ENCODE assay signal across 23 cellular contexts in the genomic region with DNA sequence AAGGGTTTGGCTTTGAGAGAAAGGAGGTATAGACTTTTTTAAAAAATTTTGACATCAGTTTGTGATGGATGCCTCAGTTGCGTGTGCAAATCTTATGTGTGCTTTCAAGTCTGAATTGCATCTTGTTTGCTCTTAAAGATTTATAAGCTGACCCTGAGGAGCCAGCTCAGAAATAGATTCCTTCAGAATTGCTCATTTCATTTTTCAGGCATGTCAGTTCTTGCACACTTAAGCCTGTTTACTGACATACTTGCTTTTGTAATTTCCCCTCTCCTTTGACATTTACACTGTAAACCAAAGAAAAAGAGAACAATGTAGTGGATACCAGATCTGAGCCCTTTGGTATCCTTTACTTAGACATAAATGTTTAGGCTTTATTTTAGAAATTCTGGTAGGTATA.
A peak's percentile ranks its signal among the peaks of the same experiment; 100 is the strongest.
DNase-seq lines count a peak whose midpoint lies in the region; ATAC-seq, FAIRE-seq and TF ChIP-seq lines count a peak whose summit lies in the region.
"Had no signal": no experiment of that assay in that cellular context is flagged by ENCODE, and none has a peak within 500 bp of the region (broad histone marks: within the 10 kb centered on the region; RNA-seq: fewer than 3 reads in every experiment).

No MANE protein-coding gene starts in this region.

- H3K4me3 Mint-ChIP-seq in activated CD8-positive, alpha-beta memory T cell treated with anti-CD3 and anti-CD28 coated beads, Interleukin-2, amount 10 ng/mL, durations not matched to agents 7 days and 5 days = no peak overlapping the region
- H3K4me3 Mint-ChIP-seq: CD8-positive, alpha-beta memory T cell; stimulated activated naive B cell treated with anti-CD40 and anti-IgM and Interleukin-4, amounts not matched to agents 10 μg/mL and 1 μg/mL and 100 μg/mL, for 72 hours had no signal

- no peak overlapping the region for H3K4me3 ChIP-seq in AG10803 (ENCODE audit: low read length)
- no peak overlapping the region for H3K4me3 ChIP-seq in choroid plexus epithelial cell (ENCODE audit: low read depth, low read length)
- H3K4me3 ChIP-seq: cardiac muscle cell had no signal

- ATAC-seq in activated CD8-positive, alpha-beta memory T cell treated with anti-CD3 and anti-CD28 coated beads, Interleukin-2, amount 10 ng/mL, durations not matched to agents 7 days and 5 days = no peak
- ATAC-seq in HG02759 (IDR thresholded peaks at IDR 0.05; ENCODE audit: unreplicated experiment) = no peak
- ATAC-seq: left cardiac atrium had no signal

- peaks cover 33% of the 10 kb centered on the region for H3K27me3 Mint-ChIP-seq in activated CD8-positive, alpha-beta memory T cell treated with anti-CD3 and anti-CD28 coated beads, Interleukin-2, amount 10 ng/mL, durations not matched to agents 7 days and 5 days

- H3K27ac Mint-ChIP-seq in activated CD8-positive, alpha-beta memory T cell treated with anti-CD3 and anti-CD28 coated beads, Interleukin-2, amount 10 ng/mL, durations not matched to agents 7 days and 5 days = no peak overlapping the region
- H3K27ac Mint-ChIP-seq: CD8-positive, alpha-beta memory T cell; stimulated activated naive B cell treated with anti-CD40 and anti-IgM and Interleukin-4, amounts not matched to agents 10 μg/mL and 1 μg/mL and 100 μg/mL, for 72 hours had no signal

- H3K36me3 Mint-ChIP-seq in activated CD8-positive, alpha-beta memory T cell treated with anti-CD3 and anti-CD28 coated beads, Interleukin-2, amount 10 ng/mL, durations not matched to agents 7 days and 5 days = no peaks in the 10 kb centered on the region
- H3K36me3 Mint-ChIP-seq: CD8-positive, alpha-beta memory T cell; stimulated activated naive B cell treated with anti-CD40 and anti-IgM and Interleukin-4, amounts not matched to agents 10 μg/mL and 1 μg/mL and 100 μg/mL, for 72 hours had no signal

- H3K4me1 Mint-ChIP-seq in activated CD8-positive, alpha-beta memory T cell treated with anti-CD3 and anti-CD28 coated beads, Interleukin-2, amount 10 ng/mL, durations not matched to agents 7 days and 5 days = peaks cover 3% of the 10 kb centered on the region
- H3K4me1 Mint-ChIP-seq: CD8-positive, alpha-beta memory T cell had no signal

- DNase-seq in AG10803 (ENCODE audit: low read depth) (peak; percentile 31), HTR-8/SVneo (ENCODE audit: insufficient read length, low spot score) (peak; percentile 35), choroid plexus epithelial cell (ENCODE audit: low read depth) (peak; percentile 35), iris pigment epithelial cell (ENCODE audit: low read depth) (peak; percentile 89), dermis blood vessel endothelial cell (no peak), COR-L47 (lab: John Stamatoyannopoulos, UW) (no peak)
- no peak for DNase-seq in activated CD8-positive, alpha-beta memory T cell treated with anti-CD3 and anti-CD28 coated beads, Interleukin-2, amount 10 ng/mL, durations not matched to agents 7 days and 5 days
- DNase-seq: ACHN; activated CD8-positive, alpha-beta memory T cell treated with anti-CD3 and anti-CD28 coated beads for 24 hours; CD8-positive, alpha-beta memory T cell; DMS79 treated with DMSO at 0.1 percent for 48 hours; foreskin melanocyte; KG1; left cardiac atrium; NCI-H1105; NCI-H526 treated with DMSO at 0.1 percent for 48 hours; OCI-M1; stimulated activated CD4-positive, alpha-beta T cell treated with anti-CD3 and anti-CD28 coated beads, Interleukin-15, amount 100 ng/mL, for 24 hours; stimulated activated naive B cell treated with anti-CD40 and anti-IgM and Interleukin-4, amounts not matched to agents 10 μg/mL and 1 μg/mL and 100 μg/mL, for 72 hours; T-helper 9 cell had no signal

- no peak for FAIRE-seq in HTR-8/SVneo (lab: Jason Lieb, UNC)
- FAIRE-seq: H54 had no signal

- no peak for TF ChIP-seq CTCF in AG10803 (conservative IDR thresholded peaks at IDR 0.05; ENCODE audit: low read length)
- TF ChIP-seq CTCF in choroid plexus epithelial cell (conservative IDR thresholded peaks at IDR 0.05; ENCODE audit: low read depth, low read length) = no peak

- H3K9me3 Mint-ChIP-seq in activated CD8-positive, alpha-beta memory T cell treated with anti-CD3 and anti-CD28 coated beads, Interleukin-2, amount 10 ng/mL, durations not matched to agents 7 days and 5 days (ENCODE audit: low read depth) = no peaks in the 10 kb centered on the region
- H3K9me3 Mint-ChIP-seq: CD8-positive, alpha-beta memory T cell; stimulated activated naive B cell treated with anti-CD40 and anti-IgM and Interleukin-4, amounts not matched to agents 10 μg/mL and 1 μg/mL and 100 μg/mL, for 72 hours had no signal

- CTCF ChIA-PET in activated CD8-positive, alpha-beta memory T cell treated with anti-CD3 and anti-CD28 coated beads, Interleukin-2, amount 10 ng/mL, durations not matched to agents 7 days and 5 days (lab: Charles Lee) = no interaction called here

Comparison
In these comparisons a context has a peak if more than half of its experiments do, and no peak if none do; other contexts are left out.
1. DNase-seq: peak in AG10803 (single experiment), HTR-8/SVneo (single experiment), choroid plexus epithelial cell (single experiment) and iris pigment epithelial cell (single experiment); none in activated CD8-positive, alpha-beta memory T cell treated with anti-CD3 and anti-CD28 coated beads, Interleukin-2, amount 10 ng/mL, durations not matched to agents 7 days and 5 days (single experiment), dermis blood vessel endothelial cell (single experiment) and COR-L47 (single experiment).